ENCODE assay signal across 19 cellular contexts in genomic region chr4:168621806-168622589, GRCh38.
DNase-seq lines count a peak whose midpoint lies in the region; ATAC-seq, FAIRE-seq and TF ChIP-seq lines count a peak whose summit lies in the region.
"Had no signal": no experiment of that assay in that cellular context is flagged by ENCODE, and none has a peak within 500 bp of the region (broad histone marks: within the 10 kb centered on the region; RNA-seq: fewer than 3 reads in every experiment).

No MANE protein-coding gene starts in this region.

- TF ChIP-seq CTCF in osteocyte (IDR thresholded peaks at IDR 0.05), result no peak

- H3K4me1 Mint-ChIP-seq in osteocyte (ENCODE audit: unreplicated experiment), result peaks cover 56% of the 10 kb centered on the region
- H3K4me1 Mint-ChIP-seq: activated CD4-positive, alpha-beta memory T cell treated with anti-CD3 and anti-CD28 coated beads, Interleukin-2, amount 10 ng/mL, durations not matched to agents 7 days and 5 days; CD8-positive, alpha-beta memory T cell had no signal

- DNase-seq in EL, result peak; percentile 84
- peak; percentile 52 for DNase-seq in RPMI7951 (ENCODE audit: low read depth)
- DNase-seq in fibroblast of gingiva (ENCODE audit: low read depth), result peak; percentile 87
- peak; percentile 11 for DNase-seq in osteocyte (ENCODE audit: extremely low spot score, unreplicated experiment)
- DNase-seq in posterior cingulate gyrus, result no peak
- DNase-seq in left lobe of liver (ENCODE audit: low spot score), result no peak
- no peak for DNase-seq in frontal cortex (ENCODE audit: low spot score in 2 of 2)
- DNase-seq: activated CD4-positive, alpha-beta memory T cell treated with anti-CD3 and anti-CD28 coated beads, Interleukin-2, amount 10 ng/mL, durations not matched to agents 7 days and 5 days; CD8-positive, alpha-beta memory T cell; effector memory CD4-positive, alpha-beta T cell; GF-D8; kidney; NCI-H2227 treated with DMSO at 0.1 percent for 48 hours; psoas muscle; stimulated activated CD4-positive, alpha-beta T cell treated with anti-CD3 and anti-CD28 coated beads, Interleukin-2, amount 100 ng/mL, for 24 hours had no signal

- no peak for FAIRE-seq in frontal cortex (lab: Jason Lieb, UNC)
- FAIRE-seq: kidney, TTC549 had no signal

- peak overlapping the region; percentile 92 for H3K27ac Mint-ChIP-seq in osteocyte (ENCODE audit: unreplicated experiment)
- H3K27ac Mint-ChIP-seq: activated CD4-positive, alpha-beta memory T cell treated with anti-CD3 and anti-CD28 coated beads, Interleukin-2, amount 10 ng/mL, durations not matched to agents 7 days and 5 days; activated T-helper 1 cell treated with anti-CD3 and anti-CD28 coated beads, Interleukin-12 subunit alpha, Interleukin-12 subunit beta, Interleukin-2, Interleukin-4 antibody, amounts not matched to agents 30 ng/mL and 10 ng/mL and 1 ng/mL, durations not matched to agents 14 hours and 24 hours and 36 hours; CD8-positive, alpha-beta memory T cell; type B pancreatic cell had no signal

- intact Hi-C loops in posterior cingulate gyrus (cut with DNase I), result no loop called here

- ATAC-seq in GM18858 (IDR thresholded peaks at IDR 0.05; ENCODE audit: unreplicated experiment), result no peak
- no peak for ATAC-seq in left lobe of liver

- H3K4me3 Mint-ChIP-seq in osteocyte (ENCODE audit: unreplicated experiment), result peak overlapping the region; percentile 41
- H3K4me3 Mint-ChIP-seq: activated CD4-positive, alpha-beta memory T cell treated with anti-CD3 and anti-CD28 coated beads, Interleukin-2, amount 10 ng/mL, durations not matched to agents 7 days and 5 days; activated T-helper 1 cell treated with anti-CD3 and anti-CD28 coated beads, Interleukin-12 subunit alpha, Interleukin-12 subunit beta, Interleukin-2, Interleukin-4 antibody, amounts not matched to agents 30 ng/mL and 10 ng/mL and 1 ng/mL, durations not matched to agents 14 hours and 24 hours and 36 hours; CD8-positive, alpha-beta memory T cell; type B pancreatic cell had no signal

- no peaks in the 10 kb centered on the region for H3K27me3 Mint-ChIP-seq in osteocyte (ENCODE audit: unreplicated experiment)

- H3K9me3 Mint-ChIP-seq in osteocyte (ENCODE audit: unreplicated experiment), result no peaks in the 10 kb centered on the region
- H3K9me3 Mint-ChIP-seq: activated CD4-positive, alpha-beta memory T cell treated with anti-CD3 and anti-CD28 coated beads, Interleukin-2, amount 10 ng/mL, durations not matched to agents 7 days and 5 days; activated T-helper 1 cell treated with anti-CD3 and anti-CD28 coated beads, Interleukin-12 subunit alpha, Interleukin-12 subunit beta, Interleukin-2, Interleukin-4 antibody, amounts not matched to agents 30 ng/mL and 10 ng/mL and 1 ng/mL, durations not matched to agents 14 hours and 24 hours and 36 hours; CD8-positive, alpha-beta memory T cell; type B pancreatic cell had no signal

- H3K36me3 Mint-ChIP-seq in osteocyte (ENCODE audit: unreplicated experiment), result no peaks in the 10 kb centered on the region
- H3K36me3 Mint-ChIP-seq: CD8-positive, alpha-beta memory T cell; type B pancreatic cell had no signal

Comparison
In these comparisons a context has a peak if more than half of its experiments do, and no peak if none do; other contexts are left out.
1. DNase-seq: peak in EL (single experiment), RPMI7951 (single experiment), fibroblast of gingiva (single experiment) and osteocyte (single experiment); none in posterior cingulate gyrus (0 of 10), left lobe of liver (single experiment) and frontal cortex (0 of 2).